Comparison of ENCODE assay signal across 7 cellular contexts in the genomic region with DNA sequence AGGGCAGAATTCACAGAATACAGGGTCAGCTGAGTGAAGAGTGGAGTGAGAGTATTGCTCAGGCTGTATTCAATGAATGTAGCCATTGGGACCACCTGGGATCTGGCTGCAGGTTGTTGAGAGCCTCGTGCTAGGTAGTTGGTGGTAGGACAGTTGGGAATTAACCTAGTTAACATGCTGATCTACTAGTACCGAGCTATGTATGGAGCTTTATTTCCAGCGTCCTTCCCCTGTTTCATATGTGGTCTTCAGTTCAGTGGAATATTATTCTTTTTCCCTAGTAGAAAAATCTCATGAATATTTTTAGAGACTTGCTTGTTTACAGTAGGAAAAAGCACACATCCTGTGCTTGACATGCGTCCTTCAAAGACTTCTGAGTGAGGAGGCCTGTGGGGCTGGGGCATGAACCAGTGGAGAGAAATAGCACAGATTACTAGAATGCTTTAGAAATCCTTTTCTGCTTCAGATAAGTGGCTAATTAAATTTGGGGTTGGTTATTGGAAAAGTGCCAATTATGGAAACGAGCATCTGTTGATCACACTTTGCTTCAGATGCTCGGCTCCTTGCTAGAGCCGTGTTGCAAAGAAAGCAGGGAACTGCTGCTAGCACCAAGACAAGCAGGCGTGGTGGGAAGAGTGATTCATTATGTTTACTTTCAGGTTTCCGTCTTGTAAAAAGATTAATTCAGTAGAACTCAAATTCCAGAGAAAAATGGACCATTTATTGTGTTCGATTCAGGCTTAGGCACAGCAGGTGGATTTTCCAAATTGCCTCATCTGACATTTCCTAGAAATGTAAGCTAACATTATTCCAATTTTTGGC. TPM values are rescaled to one million over a fixed set of nuclear protein-coding genes. Genes with fewer than 3 reads are reported as not detected.
A peak's percentile ranks its signal among the peaks of the same experiment; 100 is the strongest.
DNase-seq lines count a peak whose midpoint lies in the region; ATAC-seq and TF ChIP-seq lines count a peak whose summit lies in the region.

No MANE protein-coding gene starts in this region.

- no peaks in the 10 kb centered on the region for H3K36me3 ChIP-seq in ascending aorta

- H3K27me3 Mint-ChIP-seq in memory B cell = no peaks in the 10 kb centered on the region

- H3K9me3 Mint-ChIP-seq in memory B cell = peaks cover 5% of the 10 kb centered on the region

- DNase-seq in HCEC 1CT (peak; percentile 78), NCI-H748 treated with DMSO at 0.1 percent for 48 hours (lab: John Stamatoyannopoulos, UW) (peak; percentile 82), ascending aorta (ENCODE audit: low spot score in 2 of 2) (no peak), memory B cell (ENCODE audit: low spot score in 2 of 2) (no peak), islet precursor cell (no peak), posterior vena cava (ENCODE audit: low spot score) (no peak)

- H3K9me3 ChIP-seq in ascending aorta = no peaks in the 10 kb centered on the region

- no peaks in the 10 kb centered on the region for H3K27me3 ChIP-seq in ascending aorta

- H3K4me1 ChIP-seq in ascending aorta = peaks cover 6 to 10% of the 10 kb centered on the region in 2 donors

- no peak for TF ChIP-seq CTCF in ascending aorta (IDR thresholded peaks at IDR 0.05)

- peak overlapping the region in 1 of 2 donors; percentile 19 for H3K4me3 ChIP-seq in ascending aorta

- ATAC-seq in memory B cell (ENCODE audit: low read depth) (no peak), HG02981 (IDR thresholded peaks at IDR 0.05; ENCODE audit: unreplicated experiment) (no peak)

- peaks cover 27% of the 10 kb centered on the region for H3K4me1 Mint-ChIP-seq in memory B cell

- peak overlapping the region; percentile 2 for H3K27ac Mint-ChIP-seq in memory B cell

- peak overlapping the region; percentile 43 to 45 for H3K27ac ChIP-seq in ascending aorta

- peaks cover 10% of the 10 kb centered on the region for H3K36me3 Mint-ChIP-seq in memory B cell

- H3K4me3 Mint-ChIP-seq in memory B cell = no peak overlapping the region

- intact Hi-C loops in ascending aorta (cut with DNase I) (loop anchor here (5.0 kb wide), 1 partner anchor 69 kb away; no protein-coding TSS in a partner anchor), posterior vena cava (cut with DNase I) (no loop called here)

RNA-seq across cellular contexts. Expression of a gene that starts 53.6 kb away (rescaled TPM):
- total RNA-seq in ascending aorta = 31.5 TPM
- 10 to 100 TPM; 55.8 to 58.9 TPM for total RNA-seq in posterior vena cava

Comparison
In these comparisons a context has a peak if more than half of its experiments do, and no peak if none do; other contexts are left out.
1. DNase-seq: peak in HCEC 1CT (single experiment) and NCI-H748 treated with DMSO at 0.1 percent for 48 hours (single experiment); none in ascending aorta (0 of 2), memory B cell (0 of 2), islet precursor cell (single experiment) and posterior vena cava (single experiment).